ENCODE assay signal across 1 cellular context in the genomic region with DNA sequence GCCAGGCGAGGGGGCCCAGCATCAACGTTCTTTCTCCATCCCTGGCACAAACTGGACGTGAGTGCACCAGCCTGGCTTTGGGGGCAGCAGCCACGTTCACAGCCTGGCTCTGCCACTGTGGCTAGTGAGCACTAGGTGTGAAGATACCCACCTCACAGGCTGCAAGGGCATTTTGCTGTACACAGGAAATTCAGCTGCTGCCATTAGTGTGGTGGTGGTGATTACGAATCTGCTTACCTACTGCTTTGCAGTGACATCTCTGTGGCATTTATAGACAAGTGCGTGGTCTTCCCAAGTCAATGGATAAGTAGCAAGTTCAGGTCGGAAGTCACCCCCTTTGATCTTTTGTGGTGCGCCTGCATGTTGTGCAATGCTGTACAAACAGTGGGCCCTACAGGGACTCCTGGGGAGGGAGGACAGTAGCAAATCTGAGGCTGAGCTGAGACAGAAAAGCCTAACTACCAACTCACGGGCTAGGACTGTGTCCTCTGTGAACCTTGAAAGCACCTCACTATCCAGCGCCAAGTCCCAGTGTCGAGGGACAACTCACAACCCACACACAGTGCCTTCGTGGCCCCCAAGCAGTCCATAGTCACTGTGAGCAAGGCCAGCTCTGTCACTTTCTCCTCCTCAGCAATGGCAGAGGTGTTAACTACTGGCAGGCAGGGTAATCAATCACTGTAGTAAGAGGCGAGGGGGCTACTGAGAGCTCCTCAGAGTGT.
TF ChIP-seq lines count a peak whose summit lies in the region.

No MANE protein-coding gene starts in this region.

TF ChIP-seq in HepG2, 621 proteins besides CTCF, POLR2A, EP300 and RAD21 (continued from another document and continues in another):
- TF ChIP-seq PBX2 (CRISPR knock-in tag; IDR thresholded peaks at IDR 0.05) (no peak), ZMYM3 (CRISPR knock-in tag; IDR thresholded peaks at IDR 0.05) (peak; percentile 82), PHB2 (IDR thresholded peaks at IDR 0.05; ENCODE audit: partially characterized antibody) (no peak), TAF1 (CRISPR knock-in tag; IDR thresholded peaks at IDR 0.05) (no peak), ZBTB26 (CRISPR knock-in tag; IDR thresholded peaks at IDR 0.05; ENCODE audit: borderline replicate concordance) (no peak), RERE (CRISPR knock-in tag; IDR thresholded peaks at IDR 0.05; ENCODE audit: low read depth) (peak; percentile 87), ZNF512 (CRISPR knock-in tag; IDR thresholded peaks at IDR 0.05) (0 out of 2 replicates have a peak, but pooled peaks have one; percentile 68), KMT2B (CRISPR knock-in tag; IDR thresholded peaks at IDR 0.05) (0 out of 2 replicates have a peak, but pooled peaks have one; percentile 33), ZNF614 (CRISPR knock-in tag; IDR thresholded peaks at IDR 0.05; ENCODE audit: borderline replicate concordance) (peak; percentile 97), ZNF264 (CRISPR knock-in tag; IDR thresholded peaks at IDR 0.05) (peak; percentile 95), WIZ (CRISPR knock-in tag; IDR thresholded peaks at IDR 0.05) (no peak), ZNF747 (CRISPR knock-in tag; IDR thresholded peaks at IDR 0.05; ENCODE audit: borderline replicate concordance) (no peak; the same call in 1 of the 2 replicates), NR3C1 (CRISPR knock-in tag; IDR thresholded peaks at IDR 0.05) (no peak), ZNF331 (CRISPR knock-in tag; IDR thresholded peaks at IDR 0.05) (peak; percentile 95), ZFP36L2 (CRISPR knock-in tag; IDR thresholded peaks at IDR 0.05) (no peak), CEBPB (IDR thresholded peaks at IDR 0.05; ENCODE audit: borderline replicate concordance, low read depth, low read length) (peak; percentile 99), ARID3A (IDR thresholded peaks at IDR 0.05; ENCODE audit: low read depth, low read length) (peak; percentile 38; the same call in 1 of the 2 replicates), YY1 (IDR thresholded peaks at IDR 0.05; ENCODE audit: insufficient read depth, insufficient replicate concordance, low read depth, low read length) (no peak), ZBTB39 (CRISPR knock-in tag; IDR thresholded peaks at IDR 0.05) (no peak), ZFP90 (CRISPR knock-in tag; IDR thresholded peaks at IDR 0.05; ENCODE audit: borderline replicate concordance) (peak; percentile 56; the same call in 1 of the 2 replicates), ZNF24 (IDR thresholded peaks at IDR 0.05) (no peak), ATF3 (CRISPR knock-in tag; IDR thresholded peaks at IDR 0.05) (no peak), KDM5A (IDR thresholded peaks at IDR 0.05; ENCODE audit: borderline replicate concordance, low read length) (no peak)
- TF ChIP-seq, protein P1, sequence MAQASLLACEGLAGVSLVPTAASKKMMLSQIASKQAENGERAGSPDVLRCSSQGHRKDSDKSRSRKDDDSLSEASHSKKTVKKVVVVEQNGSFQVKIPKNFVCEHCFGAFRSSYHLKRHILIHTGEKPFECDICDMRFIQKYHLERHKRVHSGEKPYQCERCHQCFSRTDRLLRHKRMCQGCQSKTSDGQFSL (CRISPR knock-in tag; IDR thresholded peaks at IDR 0.05), result no peak
- TF ChIP-seq, protein P2, sequence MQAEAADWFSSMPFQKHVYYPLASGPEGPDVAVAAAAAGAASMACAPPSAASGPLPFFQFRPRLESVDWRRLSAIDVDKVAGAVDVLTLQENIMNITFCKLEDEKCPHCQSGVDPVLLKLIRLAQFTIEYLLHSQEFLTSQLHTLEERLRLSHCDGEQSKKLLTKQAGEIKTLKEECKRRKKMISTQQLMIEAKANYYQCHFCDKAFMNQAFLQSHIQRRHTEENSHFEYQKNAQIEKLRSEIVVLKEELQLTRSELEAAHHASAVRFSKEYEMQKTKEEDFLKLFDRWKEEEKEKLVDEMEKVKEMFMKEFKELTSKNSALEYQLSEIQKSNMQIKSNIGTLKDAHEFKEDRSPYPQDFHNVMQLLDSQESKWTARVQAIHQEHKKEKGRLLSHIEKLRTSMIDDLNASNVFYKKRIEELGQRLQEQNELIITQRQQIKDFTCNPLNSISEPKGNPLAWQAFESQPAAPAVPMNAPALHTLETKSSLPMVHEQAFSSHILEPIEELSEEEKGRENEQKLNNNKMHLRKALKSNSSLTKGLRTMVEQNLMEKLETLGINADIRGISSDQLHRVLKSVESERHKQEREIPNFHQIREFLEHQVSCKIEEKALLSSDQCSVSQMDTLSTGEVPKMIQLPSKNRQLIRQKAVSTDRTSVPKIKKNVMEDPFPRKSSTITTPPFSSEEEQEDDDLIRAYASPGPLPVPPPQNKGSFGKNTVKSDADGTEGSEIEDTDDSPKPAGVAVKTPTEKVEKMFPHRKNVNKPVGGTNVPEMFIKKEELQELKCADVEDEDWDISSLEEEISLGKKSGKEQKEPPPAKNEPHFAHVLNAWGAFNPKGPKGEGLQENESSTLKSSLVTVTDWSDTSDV (CRISPR knock-in tag; IDR thresholded peaks at IDR 0.05), result no peak
- TF ChIP-seq, protein P3, sequence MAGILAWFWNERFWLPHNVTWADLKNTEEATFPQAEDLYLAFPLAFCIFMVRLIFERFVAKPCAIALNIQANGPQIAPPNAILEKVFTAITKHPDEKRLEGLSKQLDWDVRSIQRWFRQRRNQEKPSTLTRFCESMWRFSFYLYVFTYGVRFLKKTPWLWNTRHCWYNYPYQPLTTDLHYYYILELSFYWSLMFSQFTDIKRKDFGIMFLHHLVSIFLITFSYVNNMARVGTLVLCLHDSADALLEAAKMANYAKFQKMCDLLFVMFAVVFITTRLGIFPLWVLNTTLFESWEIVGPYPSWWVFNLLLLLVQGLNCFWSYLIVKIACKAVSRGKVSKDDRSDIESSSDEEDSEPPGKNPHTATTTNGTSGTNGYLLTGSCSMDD (CRISPR knock-in tag; IDR thresholded peaks at IDR 0.05), result no peak
- TF ChIP-seq, protein P4, sequence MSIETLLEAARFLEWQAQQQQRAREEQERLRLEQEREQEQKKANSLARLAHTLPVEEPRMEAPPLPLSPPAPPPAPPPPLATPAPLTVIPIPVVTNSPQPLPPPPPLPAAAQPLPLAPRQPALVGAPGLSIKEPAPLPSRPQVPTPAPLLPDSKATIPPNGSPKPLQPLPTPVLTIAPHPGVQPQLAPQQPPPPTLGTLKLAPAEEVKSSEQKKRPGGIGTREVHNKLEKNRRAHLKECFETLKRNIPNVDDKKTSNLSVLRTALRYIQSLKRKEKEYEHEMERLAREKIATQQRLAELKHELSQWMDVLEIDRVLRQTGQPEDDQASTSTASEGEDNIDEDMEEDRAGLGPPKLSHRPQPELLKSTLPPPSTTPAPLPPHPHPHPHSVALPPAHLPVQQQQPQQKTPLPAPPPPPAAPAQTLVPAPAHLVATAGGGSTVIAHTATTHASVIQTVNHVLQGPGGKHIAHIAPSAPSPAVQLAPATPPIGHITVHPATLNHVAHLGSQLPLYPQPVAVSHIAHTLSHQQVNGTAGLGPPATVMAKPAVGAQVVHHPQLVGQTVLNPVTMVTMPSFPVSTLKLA (IDR thresholded peaks at IDR 0.05), result no peak
